9 cellular contexts compared by ENCODE assay signal in genomic region chr12:12449533-12450025, GRCh38.
DNase-seq lines count a peak whose midpoint lies in the region; ATAC-seq and TF ChIP-seq lines count a peak whose summit lies in the region.
"Had no signal": no experiment of that assay in that cellular context is flagged by ENCODE, and none has a peak within 500 bp of the region (broad histone marks: within the 10 kb centered on the region; RNA-seq: fewer than 3 reads in every experiment).

No MANE protein-coding gene starts in this region.

- POLR2A ChIA-PET in RWPE1 (lab: Yijun Ruan, JAX; ENCODE audit: low non-redundant PET) (no interaction called here), GM10248 (lab: Yijun Ruan, JAX) (no interaction called here)

- no peaks in the 10 kb centered on the region for H3K27me3 ChIP-seq in thoracic aorta (replicated peaks; ENCODE audit: insufficient read depth)

- no peaks in the 10 kb centered on the region for H3K36me3 ChIP-seq in thoracic aorta

- H3K4me1 ChIP-seq in thoracic aorta (ENCODE audit: control insufficient read depth in 1 of 2, low read depth in 2 of 2): peaks cover 4 to 34% of the 10 kb centered on the region in 2 donors

- DNase-seq in NCI-H2081 (lab: John Stamatoyannopoulos, UW) (peak; percentile 26 to 57), NCI-H2081 treated with DMSO at 0.1 percent for 48 hours (lab: John Stamatoyannopoulos, UW) (no peak), RWPE1 (ENCODE audit: low spot score) (peak; percentile 51), fibroblast of pulmonary artery (ENCODE audit: low read depth) (peak; percentile 89), thoracic aorta (ENCODE audit: low spot score) (peak; percentile 6), GM10248 (ENCODE audit: extremely low spot score) (no peak)
- DNase-seq in effector CD8-positive, alpha-beta T cell (lab: John Stamatoyannopoulos, UW): no peak
- DNase-seq in stimulated activated CD4-positive, alpha-beta T cell treated with anti-CD3 and anti-CD28 coated beads, Interleukin-4, amount 100 ng/mL, for 1 hour: no peak
- DNase-seq: NCI-H1092 had no signal

- H3K4me3 ChIP-seq in fibroblast of pulmonary artery (replicated peaks; ENCODE audit: low read depth, low read length): no peak overlapping the region
- H3K4me3 ChIP-seq in thoracic aorta: peak overlapping the region; percentile 35

- CTCF ChIA-PET in RWPE1 (lab: Yijun Ruan, JAX) (no interaction called here), GM10248 (lab: Yijun Ruan, JAX) (no interaction called here)

- H3K9me3 ChIP-seq in thoracic aorta: no peaks in the 10 kb centered on the region

- no peak overlapping the region for H3K27ac ChIP-seq in RWPE1
- peak overlapping the region; percentile 48 to 51 for H3K27ac ChIP-seq in thoracic aorta

- TF ChIP-seq CTCF in RWPE1 (conservative IDR thresholded peaks at IDR 0.05; ENCODE audit: low read depth) (no peak), fibroblast of pulmonary artery (IDR thresholded peaks at IDR 0.05; ENCODE audit: low read length, missing control alignments) (no peak), thoracic aorta (IDR thresholded peaks at IDR 0.05) (no peak), GM10248 (IDR thresholded peaks at IDR 0.05; ENCODE audit: control extremely low read depth, extremely low read depth, low read depth, missing control alignments) (no peak)

- peak; percentile 72 for ATAC-seq in thoracic aorta (ENCODE audit: insufficient number of reproducible peaks, low FRiP score, low read depth)

Comparison
In these comparisons a context has a peak if more than half of its experiments do, and no peak if none do; other contexts are left out.
1. DNase-seq: peak in NCI-H2081 (2 of 2), RWPE1 (single experiment), fibroblast of pulmonary artery (single experiment) and thoracic aorta (single experiment); none in NCI-H2081 treated with DMSO at 0.1 percent for 48 hours (single experiment), effector CD8-positive, alpha-beta T cell (single experiment), stimulated activated CD4-positive, alpha-beta T cell treated with anti-CD3 and anti-CD28 coated beads, Interleukin-4, amount 100 ng/mL, for 1 hour (single experiment) and GM10248 (single experiment).